9 cellular contexts compared by ENCODE assay signal in genomic region chr3:168165390-168166269, GRCh38.
A peak's percentile ranks its signal among the peaks of the same experiment; 100 is the strongest.
DNase-seq lines count a peak whose midpoint lies in the region; TF ChIP-seq lines count a peak whose summit lies in the region.
"Had no signal": no experiment of that assay in that cellular context is flagged by ENCODE, and none has a peak within 500 bp of the region (broad histone marks: within the 10 kb centered on the region; RNA-seq: fewer than 3 reads in every experiment).

No MANE protein-coding gene starts in this region.

- H3K27ac ChIP-seq in HEK293 (ENCODE audit: extremely low read depth, low read depth, low read length) (no peak overlapping the region), liver (ENCODE audit: low read depth in 1 of 2, low read length in 2 of 2) (no peak overlapping the region), substantia nigra (ENCODE audit: low read depth, low read length, poor library complexity, severe bottlenecking) (no peak overlapping the region)

- POLR2A ChIA-PET in AG04449 (lab: Yijun Ruan, JAX), result no interaction called here
- POLR2A ChIA-PET in HEK293 (lab: Yijun Ruan, JAX), result no interaction called here

- no peak overlapping the region for H3K27ac Mint-ChIP-seq in dendritic cell treated with granulocyte-macrophage colony-stimulating factor and Interleukin-4, amounts not matched to agents 40 ng/mL and 50 ng/mL, for 4 days
- H3K27ac Mint-ChIP-seq: T-helper 1 cell treated with Interleukin-12 subunit alpha and Interleukin-12 subunit beta and Interleukin-4 antibody, amounts not matched to agents 30 μg/mL and 1 μg/mL, for 36 hours had no signal

- H3K4me1 ChIP-seq in HEK293 (ENCODE audit: control insufficient read depth, insufficient read depth, low read length) (no peaks in the 10 kb centered on the region), liver (ENCODE audit: control insufficient read depth in 4 of 4, insufficient read depth in 4 of 4, low read length in 3 of 4) (peaks cover 0 to 2% (median under 1%) of the 10 kb centered on the region in 4 donors)

- no peaks in the 10 kb centered on the region for H3K27me3 Mint-ChIP-seq in dendritic cell treated with granulocyte-macrophage colony-stimulating factor and Interleukin-4, amounts not matched to agents 40 ng/mL and 50 ng/mL, for 4 days

- CTCF ChIA-PET in AG04449 (lab: Yijun Ruan, JAX) (interaction anchor here (0.7 to 8.5 kb wide), 37 partner anchors 8 to 682 kb away, joined by 3 to 276 read pairs (median 5); partner anchors contain the start of gene GOLIM4), HEK293 (lab: Yijun Ruan, JAX) (interaction anchor here (0.6 to 4.6 kb wide), 18 partner anchors 9 to 1511 kb away, joined by 3 to 67 read pairs (median 4); no protein-coding TSS in a partner anchor)

- H3K4me3 Mint-ChIP-seq in dendritic cell treated with granulocyte-macrophage colony-stimulating factor and Interleukin-4, amounts not matched to agents 40 ng/mL and 50 ng/mL, for 4 days, result peak overlapping the region; percentile 4
- H3K4me3 Mint-ChIP-seq: T-helper 1 cell treated with Interleukin-12 subunit alpha and Interleukin-12 subunit beta and Interleukin-4 antibody, amounts not matched to agents 30 μg/mL and 1 μg/mL, for 36 hours had no signal

- H3K9me3 ChIP-seq in HEK293 (ENCODE audit: control insufficient read depth, insufficient read depth, low read depth, low read length) (no peaks in the 10 kb centered on the region), liver (ENCODE audit: control insufficient read depth in 4 of 4, low read length in 3 of 4) (no peaks in the 10 kb centered on the region)

- DNase-seq in AG04449 (ENCODE audit: low read depth, low spot score) (peak; percentile 23), GM06990 (ENCODE audit: extremely low read depth, insufficient read length) (peak; percentile 47), RKO (ENCODE audit: low spot score) (peak; percentile 81), substantia nigra (lab: John Stamatoyannopoulos, UW) (peak in 34 of 49 donors; percentile 2 to 79 (median 28))

- no peak overlapping the region for H3K4me3 ChIP-seq in AG04449 (ENCODE audit: low read depth, low read length)
- 0 out of 2 replicates have a peak overlapping the region, but pooled peaks have one; percentile 2 for H3K4me3 ChIP-seq in GM06990 (replicated peaks; ENCODE audit: low read depth, low read length)
- no peak overlapping the region for H3K4me3 ChIP-seq in HEK293 (ENCODE audit: low read depth, low read length)
- no peak overlapping the region for H3K4me3 ChIP-seq in liver (ENCODE audit: low read depth in 1 of 3, low read length in 3 of 3)

- H3K36me3 Mint-ChIP-seq in dendritic cell treated with granulocyte-macrophage colony-stimulating factor and Interleukin-4, amounts not matched to agents 40 ng/mL and 50 ng/mL, for 4 days (ENCODE audit: low read depth), result no peaks in the 10 kb centered on the region

- 8% methylated on average over 6 of the region's 6 CpGs for WGBS in liver

- no peaks in the 10 kb centered on the region for H3K4me1 Mint-ChIP-seq in dendritic cell treated with granulocyte-macrophage colony-stimulating factor and Interleukin-4, amounts not matched to agents 40 ng/mL and 50 ng/mL, for 4 days (ENCODE audit: low read depth)

- TF ChIP-seq CTCF in AG04449 (IDR thresholded peaks at IDR 0.05; ENCODE audit: insufficient read depth, low read length, missing control alignments) (peak; percentile 66), GM06990 (IDR thresholded peaks at IDR 0.05; ENCODE audit: insufficient read depth, low read length, poor library complexity, severe bottlenecking) (peak; percentile 69), HEK293 (tag by site-specific recombination; IDR thresholded peaks at IDR 0.05) (no peak), LNCAP (IDR thresholded peaks at IDR 0.05) (peak; percentile 74), liver (IDR thresholded peaks at IDR 0.05; ENCODE audit: low read depth, low read length, missing input control) (peak; percentile 88)

- intact Hi-C loops in dendritic cell treated with granulocyte-macrophage colony-stimulating factor and Interleukin-4, amounts not matched to agents 40 ng/mL and 50 ng/mL, for 4 days (cut with micrococcal nuclease), result loop anchor here (1.0 to 5.0 kb wide), 3 partner anchors 118 to 328 kb away; no protein-coding TSS in a partner anchor

- TF ChIP-seq RAD21 in liver (IDR thresholded peaks at IDR 0.05), result peak; percentile 98 to 99

- no peaks in the 10 kb centered on the region for H3K9me3 Mint-ChIP-seq in dendritic cell treated with granulocyte-macrophage colony-stimulating factor and Interleukin-4, amounts not matched to agents 40 ng/mL and 50 ng/mL, for 4 days
- H3K9me3 Mint-ChIP-seq: T-helper 1 cell treated with Interleukin-12 subunit alpha and Interleukin-12 subunit beta and Interleukin-4 antibody, amounts not matched to agents 30 μg/mL and 1 μg/mL, for 36 hours had no signal

- peak overlapping the region; percentile 28 to 66 for H3K9ac ChIP-seq in liver (ENCODE audit: low read depth in 1 of 2, low read length in 2 of 2)

- H3K27me3 ChIP-seq in GM06990 (replicated peaks; ENCODE audit: control insufficient read depth, insufficient read depth, low read length) (no peaks in the 10 kb centered on the region), liver (ENCODE audit: control insufficient read depth in 4 of 4, insufficient read depth in 4 of 4, low read length in 3 of 4) (no peaks in the 10 kb centered on the region)

- H3K36me3 ChIP-seq in GM06990 (ENCODE audit: control insufficient read depth, insufficient read depth, low read length), result no peaks in the 10 kb centered on the region
- no peaks in the 10 kb centered on the region for H3K36me3 ChIP-seq in HEK293 (ENCODE audit: control insufficient read depth in 2 of 2, insufficient read depth in 1 of 2, low read length in 2 of 2)
- no peaks in the 10 kb centered on the region for H3K36me3 ChIP-seq in liver (ENCODE audit: control insufficient read depth in 4 of 4, insufficient read depth in 3 of 4, low read depth in 1 of 4, low read length in 3 of 4)

TF ChIP-seq in HEK293, 187 proteins besides CTCF, POLR2A, EP300 and RAD21:
- TF ChIP-seq ZNF654 (tag by site-specific recombination; IDR thresholded peaks at IDR 0.05; ENCODE audit: low read depth) (peak; percentile 79), ZSCAN30 (tag by site-specific recombination; IDR thresholded peaks at IDR 0.05) (0 out of 2 replicates have a peak, but pooled peaks have one; percentile 16), ZNF280C (tag by site-specific recombination; IDR thresholded peaks at IDR 0.05) (no peak)

TF ChIP-seq in liver, 16 proteins besides CTCF, POLR2A, EP300 and RAD21:
- TF ChIP-seq HNF4A (conservative IDR thresholded peaks at IDR 0.05) (peak in 1 of 2 donors; percentile 22), YY1 (IDR thresholded peaks at IDR 0.05) (peak; percentile 55), EGR1 (IDR thresholded peaks at IDR 0.05; ENCODE audit: low read depth in 2 of 2) (no peak)

Comparison
In these comparisons a context has a peak if more than half of its experiments do, and no peak if none do; other contexts are left out.
1. DNase-seq: peak in every context shown above with its lines; median percentile 81 in RKO; 47 in GM06990; 28 in substantia nigra; 23 in AG04449.